8 cellular contexts compared by ENCODE assay signal in genomic region chr1:22976461-22977243, GRCh38. TPM values are rescaled to one million over a fixed set of nuclear protein-coding genes. Genes with fewer than 3 reads are reported as not detected.
DNase-seq lines count a peak whose midpoint lies in the region; ATAC-seq and TF ChIP-seq lines count a peak whose summit lies in the region.

No MANE protein-coding gene starts in this region.

- DNase-seq in CD4-positive, alpha-beta T cell, result peak; percentile 9 to 40 (median 27)
- DNase-seq in H7, result peak; percentile 82
- peak; percentile 46 for DNase-seq in NCI-H2029 treated with DMSO at 0.1 percent for 48 hours (lab: John Stamatoyannopoulos, UW)
- DNase-seq in T1000 (lab: John Stamatoyannopoulos, UW), result peak; percentile 77
- peak; percentile 29 to 82 for DNase-seq in T47D (ENCODE audit: low read depth in 1 of 2, low spot score in 1 of 2)
- peak; percentile 91 for DNase-seq in islet precursor cell
- DNase-seq in stimulated activated CD4-positive, alpha-beta T cell treated with anti-CD3 and anti-CD28 coated beads, Interleukin-15, amount 100 ng/mL, for 24 hours, result peak; percentile 66

- in situ Hi-C loops in T47D (cut with HindIII; ENCODE audit: low pct_unique_long_range_greater_than_20kb, low sequenced_read_pairs), result no loop called here

- no peak overlapping the region for H3K27ac Mint-ChIP-seq in CD4-positive, alpha-beta T cell

- no peaks in the 10 kb centered on the region for H3K9me3 Mint-ChIP-seq in CD4-positive, alpha-beta T cell

- no peaks in the 10 kb centered on the region for H3K36me3 Mint-ChIP-seq in CD4-positive, alpha-beta T cell (ENCODE audit: low read depth)

- peak; percentile 83 for ATAC-seq in CD4-positive, alpha-beta T cell (ENCODE audit: poor library complexity)
- ATAC-seq in HG02981 (IDR thresholded peaks at IDR 0.05; ENCODE audit: unreplicated experiment), result no peak

- no peak overlapping the region for H3K4me3 Mint-ChIP-seq in CD4-positive, alpha-beta T cell

- H3K9me3 ChIP-seq in CD4-positive, alpha-beta T cell (ENCODE audit: control insufficient read depth, low read length), result no peaks in the 10 kb centered on the region

- intact Hi-C loops in CD4-positive, alpha-beta T cell (cut with DNase I, micrococcal nuclease), result loop anchor here in 1 of 2 experiments (10.0 kb wide), 1 partner anchor 208 kb away; no protein-coding TSS in a partner anchor

- H3K27me3 ChIP-seq in CD4-positive, alpha-beta T cell (ENCODE audit: control insufficient read depth, insufficient read depth, low read length), result peaks cover 7% of the 10 kb centered on the region
- no peaks in the 10 kb centered on the region for H3K27me3 ChIP-seq in H7 (ENCODE audit: control insufficient read depth, insufficient read depth, low read length)

- CTCF ChIA-PET in CD4-positive, alpha-beta T cell (lab: Charles Lee), result no interaction called here

- peak; percentile 11 for TF ChIP-seq CTCF in CD4-positive, alpha-beta T cell (IDR thresholded peaks at IDR 0.05)

- H3K27me3 Mint-ChIP-seq in CD4-positive, alpha-beta T cell, result peaks cover 39% of the 10 kb centered on the region

- no peaks in the 10 kb centered on the region for H3K36me3 ChIP-seq in H7 (replicated peaks; ENCODE audit: control insufficient read depth, insufficient read depth, low read length)

- POLR2A ChIA-PET in CD4-positive, alpha-beta T cell (lab: Charles Lee), result no interaction called here

- no peak overlapping the region for H3K27ac ChIP-seq in CD4-positive, alpha-beta T cell (ENCODE audit: low read depth, low read length)

- H3K4me3 ChIP-seq in H7 (ENCODE audit: insufficient read depth, low read depth, low read length), result no peak overlapping the region

- no peaks in the 10 kb centered on the region for H3K4me1 Mint-ChIP-seq in CD4-positive, alpha-beta T cell (ENCODE audit: low read depth)

RNA-seq across cellular contexts. Expression of gene LACTBL1, which starts 4.0 kb away (rescaled TPM):
- not detected for total RNA-seq in CD4-positive, alpha-beta T cell
- 0.74 TPM in 1 of 2 replicates, not detected in the other for total RNA-seq in H7 (2014; rRNA removed; shearing (Covaris generic))

RNA-seq across cellular contexts. Expression of gene TEX46, which starts 39.0 kb away (rescaled TPM):
- not detected for total RNA-seq in CD4-positive, alpha-beta T cell
- total RNA-seq in H7 (2014; rRNA removed; shearing (Covaris generic)), result 0.52 TPM in 1 of 2 replicates, not detected in the other

RNA-seq across cellular contexts. Expression of gene KDM1A, which starts 42.6 kb away (rescaled TPM):
- total RNA-seq in CD4-positive, alpha-beta T cell, result 10 to 100 TPM; 38.3 to 42.4 TPM
- total RNA-seq in H7 (2014; rRNA removed; shearing (Covaris generic)), result 468 and 490 TPM in 2 replicates

Comparison
In these comparisons a context has a peak if more than half of its experiments do, and no peak if none do; other contexts are left out.
1. DNase-seq: peak in every context shown above with its lines; median percentile 91 in islet precursor cell; 82 in H7; 77 in T1000; 66 in stimulated activated CD4-positive, alpha-beta T cell treated with anti-CD3 and anti-CD28 coated beads, Interleukin-15, amount 100 ng/mL, for 24 hours; 56 in T47D; 46 in NCI-H2029 treated with DMSO at 0.1 percent for 48 hours; 27 in CD4-positive, alpha-beta T cell.
2. RNA of gene KDM1A, which starts 42.6 kb away (total RNA-seq): 468 to 490 TPM in H7; 38.3 to 42.4 TPM in CD4-positive, alpha-beta T cell; every median in the first group is over 10 times any median in the second.